ENCODE assay signal across 22 cellular contexts in the genomic region with DNA sequence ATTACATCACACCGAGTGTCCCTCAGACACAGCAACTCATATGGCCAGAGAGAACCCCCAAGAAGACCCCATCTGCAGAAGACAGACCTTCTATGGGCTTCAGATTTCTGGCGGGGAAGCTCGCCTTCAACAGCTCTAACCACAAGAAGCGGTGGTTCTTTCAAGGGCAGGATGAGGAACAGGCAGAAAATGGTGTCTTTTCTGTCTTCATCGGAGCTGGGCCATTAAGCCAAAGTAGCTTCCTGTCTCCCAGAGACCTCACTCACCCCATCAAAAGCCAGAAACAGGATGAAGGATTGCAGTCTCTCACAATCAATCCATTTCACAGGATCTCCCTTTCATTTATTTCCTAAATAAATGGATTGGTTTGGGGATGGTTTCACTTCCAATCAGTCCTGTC.
"Had no signal": no experiment of that assay in that cellular context is flagged by ENCODE, and none has a peak within 500 bp of the region (broad histone marks: within the 10 kb centered on the region; RNA-seq: fewer than 3 reads in every experiment).

No MANE protein-coding gene starts in this region.

- H3K4me1 ChIP-seq: left lung, right atrium auricular region, right lobe of liver, transverse colon, upper lobe of right lung had no signal

- H3K27me3 ChIP-seq: left lung, ovary, right atrium auricular region, right lobe of liver, transverse colon, upper lobe of right lung had no signal

- H3K36me3 ChIP-seq: left lung, ovary, right atrium auricular region, right lobe of liver, transverse colon, upper lobe of right lung had no signal

- ATAC-seq: left colon; left lung; right lobe of liver; stimulated activated memory B cell treated with anti-CD40 and anti-IgM and Interleukin-4, amounts not matched to agents 10 μg/mL and 1 μg/mL and 100 μg/mL, for 72 hours had no signal

- H3K4me2 ChIP-seq: smooth muscle cell had no signal

- H3K27ac ChIP-seq: left lung, ovary, right atrium auricular region, right lobe of liver, transverse colon, upper lobe of right lung had no signal

- H3K4me3 ChIP-seq: left lung, lung, ovary, right atrium auricular region, right lobe of liver, smooth muscle cell, transverse colon, upper lobe of right lung had no signal

- DNase-seq: hippocampal formation; kidney; left colon; left lung; mesendoderm; naive B cell; natural killer cell; ovary; right lobe of liver; stimulated activated CD4-positive, alpha-beta T cell treated with anti-CD3 and anti-CD28 coated beads, Interleukin-1b, Interleukin-23, amount 100 ng/mL, for 48 hours; stimulated activated CD4-positive, alpha-beta T cell treated with anti-CD3 and anti-CD28 coated beads, Interleukin-2, amount 100 ng/mL, for 48 hours; stimulated activated CD4-positive, alpha-beta T cell treated with anti-CD3 and anti-CD28 coated beads, Interleukin-4, amount 100 ng/mL, for 4 hours; stimulated activated CD8-positive, alpha-beta memory T cell treated with anti-CD3 and anti-CD28 coated beads, Interleukin-4, amount 100 ng/mL, for 48 hours; stimulated activated naive CD4-positive, alpha-beta T cell treated with Interleukin-2 at 50 U/mL for 16 hours; stimulated activated naive CD8-positive, alpha-beta T cell treated with anti-CD3 and anti-CD28 coated beads, Interleukin-15, amount 100 ng/mL, for 72 hours; substantia nigra; transverse colon; upper lobe of right lung had no signal

- H3K9me3 ChIP-seq: left lung, ovary, right atrium auricular region, right lobe of liver, transverse colon, upper lobe of right lung had no signal
